In the genomic region with DNA sequence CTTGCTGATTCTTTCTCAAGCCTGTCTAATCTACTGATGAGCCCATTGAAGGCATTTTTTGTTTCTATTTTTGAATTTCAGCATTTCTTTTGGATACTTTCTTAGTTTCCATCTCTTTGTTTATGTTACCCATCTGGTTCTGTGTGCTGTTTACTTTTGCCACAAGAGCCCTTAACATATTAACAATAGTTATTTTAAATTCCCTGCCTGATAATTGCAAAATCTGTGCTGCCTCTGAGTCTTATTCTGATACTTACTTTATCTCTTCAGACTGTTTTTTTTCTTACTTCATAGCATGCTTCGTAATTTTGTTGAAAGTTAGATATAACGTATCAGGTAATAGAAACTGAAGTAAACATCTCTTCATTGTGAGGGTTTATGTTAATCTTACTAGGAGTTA, we compare ENCODE assay signal across 17 cellular contexts.
DNase-seq lines count a peak whose midpoint lies in the region; ATAC-seq and TF ChIP-seq lines count a peak whose summit lies in the region.
"Had no signal": no experiment of that assay in that cellular context is flagged by ENCODE, and none has a peak within 500 bp of the region (broad histone marks: within the 10 kb centered on the region; RNA-seq: fewer than 3 reads in every experiment).

No MANE protein-coding gene starts in this region.

- no peak for ATAC-seq in upper lobe of right lung
- no peak for ATAC-seq in activated naive CD8-positive, alpha-beta T cell treated with anti-CD3 and anti-CD28 coated beads, Interleukin-2, amount 50 U/mL, for 24 hours
- ATAC-seq: A549; CD8-positive, alpha-beta T cell had no signal

- H3K79me1 ChIP-seq in mesenchymal stem cell (replicated peaks; ENCODE audit: low read length, poor library complexity, severe bottlenecking), result no peaks in the 10 kb centered on the region

- no peak overlapping the region for H3K9ac ChIP-seq in mesenchymal stem cell (ENCODE audit: low read length)
- H3K9ac ChIP-seq: GM23248 had no signal

- no peaks in the 10 kb centered on the region for H3K36me3 Mint-ChIP-seq in activated naive CD8-positive, alpha-beta T cell treated with anti-CD3 and anti-CD28 coated beads, Interleukin-2, amount 50 U/mL, for 24 hours (ENCODE audit: low read depth)
- H3K36me3 Mint-ChIP-seq: CD8-positive, alpha-beta T cell had no signal

- H3K27me3 ChIP-seq in hepatocyte (no peaks in the 10 kb centered on the region), mesenchymal stem cell (ENCODE audit: control insufficient read depth in 1 of 2, insufficient read depth in 1 of 2, low read length in 2 of 2) (no peaks in the 10 kb centered on the region), upper lobe of right lung (no peaks in the 10 kb centered on the region)

- no peak overlapping the region for H2BK15ac ChIP-seq in mesenchymal stem cell (ENCODE audit: low read depth, poor library complexity, severe bottlenecking)

- no peak overlapping the region for H2BK5ac ChIP-seq in mesenchymal stem cell (ENCODE audit: low read depth, low read length, poor library complexity, severe bottlenecking)

- no peak overlapping the region for H3K27ac Mint-ChIP-seq in activated naive CD8-positive, alpha-beta T cell treated with anti-CD3 and anti-CD28 coated beads, Interleukin-2, amount 50 U/mL, for 24 hours
- H3K27ac Mint-ChIP-seq: CD8-positive, alpha-beta T cell had no signal

- H3K4ac ChIP-seq in mesenchymal stem cell (ENCODE audit: low read depth in 1 of 2, low read length in 2 of 2), result no peak overlapping the region

- H3K4me2 ChIP-seq in hepatocyte (peak overlapping the region; percentile 41), mesenchymal stem cell (ENCODE audit: low read length, poor library complexity, severe bottlenecking) (no peak overlapping the region)
- H3K4me2 ChIP-seq: A549 had no signal

- H3K23ac ChIP-seq in mesenchymal stem cell (ENCODE audit: low read length in 2 of 2), result no peak overlapping the region

- H3K27me3 Mint-ChIP-seq in activated naive CD8-positive, alpha-beta T cell treated with anti-CD3 and anti-CD28 coated beads, Interleukin-2, amount 50 U/mL, for 24 hours, result peaks cover 2% of the 10 kb centered on the region

- intact Hi-C loops in upper lobe of right lung (cut with DNase I), result no loop called here

- DNase-seq in DMS53 (lab: John Stamatoyannopoulos, UW), result peak; percentile 25
- no peak for DNase-seq in DMS53 treated with DMSO at 0.1 percent for 48 hours (lab: John Stamatoyannopoulos, UW; ENCODE audit: unreplicated experiment)
- no peak for DNase-seq in hepatocyte (ENCODE audit: low spot score)
- DNase-seq in mesenchymal stem cell, result peak; percentile 13
- no peak for DNase-seq in upper lobe of right lung
- DNase-seq in activated naive CD8-positive, alpha-beta T cell treated with anti-CD3 and anti-CD28 coated beads, Interleukin-2, amount 50 U/mL, for 24 hours, result no peak
- DNase-seq in HCEC 1CT, result no peak
- DNase-seq in NOMO-1 treated with dmso at 0.1 percent for 144 hours (lab: John Stamatoyannopoulos, UW; ENCODE audit: unreplicated experiment), result no peak
- DNase-seq: AML-193; Calu3; CD8-positive, alpha-beta T cell had no signal

- no peak overlapping the region for H4K91ac ChIP-seq in mesenchymal stem cell (ENCODE audit: low read length)

- H3K9me3 ChIP-seq in hepatocyte (ENCODE audit: low read depth) (no peaks in the 10 kb centered on the region), mesenchymal stem cell (ENCODE audit: control insufficient read depth, low read length) (no peaks in the 10 kb centered on the region), upper lobe of right lung (peaks cover 5% of the 10 kb centered on the region)
- H3K9me3 ChIP-seq: A549, HAP-1 had no signal

- no peak overlapping the region for H4K8ac ChIP-seq in mesenchymal stem cell (ENCODE audit: low read length)

- no peak overlapping the region for H3K4me3 Mint-ChIP-seq in activated naive CD8-positive, alpha-beta T cell treated with anti-CD3 and anti-CD28 coated beads, Interleukin-2, amount 50 U/mL, for 24 hours
- H3K4me3 Mint-ChIP-seq: CD8-positive, alpha-beta T cell had no signal

- no peak overlapping the region for H3K18ac ChIP-seq in mesenchymal stem cell (ENCODE audit: low read depth in 1 of 2, low read length in 2 of 2)

- no peak overlapping the region for H2AK5ac ChIP-seq in mesenchymal stem cell (ENCODE audit: low read length, severe bottlenecking)

- H4K20me1 ChIP-seq in hepatocyte (ENCODE audit: insufficient read depth, poor library complexity, severe bottlenecking), result no peaks in the 10 kb centered on the region

- H3K4me1 Mint-ChIP-seq in activated naive CD8-positive, alpha-beta T cell treated with anti-CD3 and anti-CD28 coated beads, Interleukin-2, amount 50 U/mL, for 24 hours, result no peaks in the 10 kb centered on the region

- no peak overlapping the region for H3K14ac ChIP-seq in mesenchymal stem cell (ENCODE audit: low read length in 2 of 2)

- H2BK12ac ChIP-seq in mesenchymal stem cell (ENCODE audit: low read length in 2 of 2), result no peak overlapping the region

- H3K9me2 ChIP-seq in hepatocyte (replicated peaks; ENCODE audit: insufficient read depth), result no peaks in the 10 kb centered on the region

- TF ChIP-seq CTCF in hepatocyte (IDR thresholded peaks at IDR 0.05; ENCODE audit: poor library complexity), result no peak
- no peak for TF ChIP-seq CTCF in upper lobe of right lung (IDR thresholded peaks at IDR 0.05)

- H3K27ac ChIP-seq in hepatocyte, result peak overlapping the region; percentile 41
- no peak overlapping the region for H3K27ac ChIP-seq in mesenchymal stem cell (ENCODE audit: low read length, poor library complexity, severe bottlenecking)
- H3K27ac ChIP-seq in upper lobe of right lung, result peak overlapping the region; percentile 33
- H3K27ac ChIP-seq: 22Rv1, A549, C4-2B, GM23248, HL-60 had no signal

- H3K4me3 ChIP-seq in hepatocyte, result no peak overlapping the region
- no peak overlapping the region for H3K4me3 ChIP-seq in mesenchymal stem cell (ENCODE audit: insufficient read depth in 1 of 2, low read depth in 1 of 2, low read length in 2 of 2)
- no peak overlapping the region for H3K4me3 ChIP-seq in upper lobe of right lung
- H3K4me3 ChIP-seq: A549, GM23248, HAP-1 had no signal

- 28% methylated on average over 2 of the region's 2 CpGs for WGBS in hepatocyte (ENCODE audit: low lambda C conversion rate, missing lambda C conversion rate)
- no CpG with 5 or more reads among the region's 2 CpGs for WGBS in mesenchymal stem cell

- H3K4me1 ChIP-seq in hepatocyte (ENCODE audit: insufficient read depth), result peaks cover 10% of the 10 kb centered on the region
- peaks cover 2% of the 10 kb centered on the region for H3K4me1 ChIP-seq in mesenchymal stem cell (ENCODE audit: control insufficient read depth, insufficient read depth, low read depth, low read length)
- no peaks in the 10 kb centered on the region for H3K4me1 ChIP-seq in upper lobe of right lung
- H3K4me1 ChIP-seq: A549, HAP-1 had no signal

- no peak overlapping the region for H2BK120ac ChIP-seq in mesenchymal stem cell (ENCODE audit: low read depth, low read length)

- peaks cover 19% of the 10 kb centered on the region for H3K9me3 Mint-ChIP-seq in activated naive CD8-positive, alpha-beta T cell treated with anti-CD3 and anti-CD28 coated beads, Interleukin-2, amount 50 U/mL, for 24 hours

- H3K79me2 ChIP-seq in hepatocyte, result no peaks in the 10 kb centered on the region

- H3K36me3 ChIP-seq in hepatocyte (replicated peaks; ENCODE audit: insufficient read depth, low read depth) (no peaks in the 10 kb centered on the region), mesenchymal stem cell (ENCODE audit: control insufficient read depth in 1 of 2, insufficient read depth in 2 of 2, low read depth in 1 of 2, low read length in 2 of 2) (no peaks in the 10 kb centered on the region), upper lobe of right lung (no peaks in the 10 kb centered on the region)
- H3K36me3 ChIP-seq: HAP-1 had no signal

- peak overlapping the region; percentile 12 for H2AFZ ChIP-seq in hepatocyte
- no peak overlapping the region for H2AFZ ChIP-seq in mesenchymal stem cell (ENCODE audit: low read depth, low read length)
- H2AFZ ChIP-seq: GM23248 had no signal

Comparison
In these comparisons a context has a peak if more than half of its experiments do, and no peak if none do; other contexts are left out.
1. DNase-seq: peak in DMS53 (single experiment) and mesenchymal stem cell (single experiment); none in DMS53 treated with DMSO at 0.1 percent for 48 hours (single experiment), hepatocyte (single experiment), upper lobe of right lung (single experiment), activated naive CD8-positive, alpha-beta T cell treated with anti-CD3 and anti-CD28 coated beads, Interleukin-2, amount 50 U/mL, for 24 hours (single experiment), HCEC 1CT (single experiment) and NOMO-1 treated with dmso at 0.1 percent for 144 hours (single experiment).